Comparison of ENCODE assay signal across 8 cellular contexts in genomic region chr9:2087500-2088313, GRCh38.
DNase-seq lines count a peak whose midpoint lies in the region; ATAC-seq and TF ChIP-seq lines count a peak whose summit lies in the region.

No MANE protein-coding gene starts in this region.

- no peak overlapping the region for H3K27ac Mint-ChIP-seq in activated naive CD8-positive, alpha-beta T cell treated with anti-CD3 and anti-CD28 coated beads, Interleukin-2, amount 10 ng/mL, durations not matched to agents 7 days and 5 days
- H3K27ac Mint-ChIP-seq in immature natural killer cell: peak overlapping the region; percentile 2 to 60 (median 10)

- no peaks in the 10 kb centered on the region for H3K9me3 Mint-ChIP-seq in activated naive CD8-positive, alpha-beta T cell treated with anti-CD3 and anti-CD28 coated beads, Interleukin-2, amount 10 ng/mL, durations not matched to agents 7 days and 5 days
- H3K9me3 Mint-ChIP-seq in immature natural killer cell: no peaks in the 10 kb centered on the region

- TF ChIP-seq CTCF in tibial nerve (IDR thresholded peaks at IDR 0.05): peak; percentile 27 to 59 (median 53)

- H3K27me3 ChIP-seq in tibial nerve: no peaks in the 10 kb centered on the region

- no peak overlapping the region for H3K4me3 Mint-ChIP-seq in activated naive CD8-positive, alpha-beta T cell treated with anti-CD3 and anti-CD28 coated beads, Interleukin-2, amount 10 ng/mL, durations not matched to agents 7 days and 5 days
- no peak overlapping the region for H3K4me3 Mint-ChIP-seq in immature natural killer cell

- 76 to 81% methylated on average over 6 of the region's 6 CpGs for WGBS in tibial nerve, 2 donors

- POLR2A ChIA-PET in activated naive CD8-positive, alpha-beta T cell treated with anti-CD3 and anti-CD28 coated beads, Interleukin-2, amount 10 ng/mL, durations not matched to agents 7 days and 5 days (lab: Charles Lee): no interaction called here

- TF ChIP-seq EP300 in tibial nerve (IDR thresholded peaks at IDR 0.05): no peak

- H3K27me3 Mint-ChIP-seq in activated naive CD8-positive, alpha-beta T cell treated with anti-CD3 and anti-CD28 coated beads, Interleukin-2, amount 10 ng/mL, durations not matched to agents 7 days and 5 days: no peaks in the 10 kb centered on the region
- no peaks in the 10 kb centered on the region for H3K27me3 Mint-ChIP-seq in immature natural killer cell (ENCODE audit: low read depth in 3 of 3)

- H3K4me3 ChIP-seq in tibial nerve: no peak overlapping the region

- peaks cover 0 to 9% (median 0%) of the 10 kb centered on the region in 4 donors for H3K4me1 ChIP-seq in tibial nerve

- no peak overlapping the region for H3K27ac ChIP-seq in tibial nerve

- peaks cover 14% of the 10 kb centered on the region for H3K4me1 Mint-ChIP-seq in activated naive CD8-positive, alpha-beta T cell treated with anti-CD3 and anti-CD28 coated beads, Interleukin-2, amount 10 ng/mL, durations not matched to agents 7 days and 5 days
- H3K4me1 Mint-ChIP-seq in immature natural killer cell: peaks cover 8 to 29% of the 10 kb centered on the region in 2 donors

- ATAC-seq in GM18517 (IDR thresholded peaks at IDR 0.05; ENCODE audit: unreplicated experiment) (peak; percentile 77), HG02943 (IDR thresholded peaks at IDR 0.05; ENCODE audit: low read depth, unreplicated experiment) (peak; percentile 82)
- peak; percentile 94 for ATAC-seq in activated naive CD8-positive, alpha-beta T cell treated with anti-CD3 and anti-CD28 coated beads, Interleukin-2, amount 10 ng/mL, durations not matched to agents 7 days and 5 days (ENCODE audit: low read depth)

- no peak for TF ChIP-seq POLR2A in tibial nerve (IDR thresholded peaks at IDR 0.05)

- DNase-seq in COR-L47 (lab: John Stamatoyannopoulos, UW): peak; percentile 23
- DNase-seq in NCI-H2196 treated with DMSO at 0.1 percent for 48 hours (lab: John Stamatoyannopoulos, UW; ENCODE audit: unreplicated experiment): peak; percentile 19
- no peak for DNase-seq in activated naive CD8-positive, alpha-beta T cell treated with anti-CD3 and anti-CD28 coated beads, Interleukin-2, amount 10 ng/mL, durations not matched to agents 7 days and 5 days
- peak; percentile 35 to 49 (median 48) for DNase-seq in immature natural killer cell
- DNase-seq in tibial nerve (ENCODE audit: low spot score in 2 of 2): no peak
- no peak for DNase-seq in activated CD8-positive, alpha-beta memory T cell treated with anti-CD3 and anti-CD28 coated beads, Interleukin-2, amount 50 U/mL, for 4 hours

- H3K36me3 ChIP-seq in tibial nerve: peaks cover 3 to 72% (median 6%) of the 10 kb centered on the region in 3 donors

- H3K36me3 Mint-ChIP-seq in activated naive CD8-positive, alpha-beta T cell treated with anti-CD3 and anti-CD28 coated beads, Interleukin-2, amount 10 ng/mL, durations not matched to agents 7 days and 5 days: peaks cover 64% of the 10 kb centered on the region
- H3K36me3 Mint-ChIP-seq in immature natural killer cell: peaks cover 28 to 62% (median 43%) of the 10 kb centered on the region in 3 donors

- H3K9me3 ChIP-seq in tibial nerve: no peaks in the 10 kb centered on the region

Comparison
In these comparisons a context has a peak if more than half of its experiments do, and no peak if none do; other contexts are left out.
1. DNase-seq: peak in COR-L47 (single experiment), NCI-H2196 treated with DMSO at 0.1 percent for 48 hours (single experiment) and immature natural killer cell (3 of 3); none in activated naive CD8-positive, alpha-beta T cell treated with anti-CD3 and anti-CD28 coated beads, Interleukin-2, amount 10 ng/mL, durations not matched to agents 7 days and 5 days (single experiment), tibial nerve (0 of 2) and activated CD8-positive, alpha-beta memory T cell treated with anti-CD3 and anti-CD28 coated beads, Interleukin-2, amount 50 U/mL, for 4 hours (single experiment).
2. Peak in every context shown above with its lines, with median percentiles within 50 percentile points of each other: ATAC-seq.